ENCODE assay signal across 14 cellular contexts in genomic region chr17:19137959-19138358, GRCh38. TPM values are rescaled to one million over a fixed set of nuclear protein-coding genes. Genes with fewer than 3 reads are reported as not detected.
DNase-seq lines count a peak whose midpoint lies in the region; ATAC-seq and TF ChIP-seq lines count a peak whose summit lies in the region.
"Not testable (repeated sequence)": the region's sequence is repeated elsewhere in the genome, so short reads cannot be mapped to it uniquely, and the experiment has no call there.
"Had no signal": no experiment of that assay in that cellular context is flagged by ENCODE, and none has a peak within 500 bp of the region (broad histone marks: within the 10 kb centered on the region; RNA-seq: fewer than 3 reads in every experiment).

No MANE protein-coding gene starts in this region.

- CTCF ChIA-PET in activated B cell treated with CpG ODN at 0.5 μM for 24 hours (lab: Charles Lee), result not testable (repeated sequence)

- H3K4me1 Mint-ChIP-seq in activated B cell treated with CpG ODN at 0.5 μM for 24 hours; stimulated activated naive B cell treated with anti-CD40 and anti-IgM and Interleukin-4, amounts not matched to agents 10 μg/mL and 1 μg/mL and 100 μg/mL, for 72 hours: not testable (repeated sequence)

- ATAC-seq in GM18502 (IDR thresholded peaks at IDR 0.05; ENCODE audit: poor library complexity, unreplicated experiment) (peak; percentile 38), GM18867 (IDR thresholded peaks at IDR 0.05; ENCODE audit: unreplicated experiment) (peak; percentile 28), GM21381 (IDR thresholded peaks at IDR 0.05; ENCODE audit: unreplicated experiment) (peak; percentile 21), HG02610 (IDR thresholded peaks at IDR 0.05; ENCODE audit: unreplicated experiment) (peak; percentile 22), HG03060 (IDR thresholded peaks at IDR 0.05; ENCODE audit: low read depth, unreplicated experiment) (peak; percentile 30), activated B cell treated with CpG ODN at 0.5 μM for 24 hours (ENCODE audit: low read depth) (peak; percentile 37)
- peak; percentile 47 to 63 for ATAC-seq in stimulated activated naive B cell treated with anti-CD40 and anti-IgM and Interleukin-4, amounts not matched to agents 10 μg/mL and 1 μg/mL and 100 μg/mL, for 72 hours (replicated peaks)

- H3K36me3 Mint-ChIP-seq in activated B cell treated with CpG ODN at 0.5 μM for 24 hours (ENCODE audit: low read depth); stimulated activated naive B cell treated with anti-CD40 and anti-IgM and Interleukin-4, amounts not matched to agents 10 μg/mL and 1 μg/mL and 100 μg/mL, for 72 hours: not testable (repeated sequence)

- not testable (repeated sequence) for H3K27me3 Mint-ChIP-seq in activated B cell treated with CpG ODN at 0.5 μM for 24 hours; stimulated activated naive B cell treated with anti-CD40 and anti-IgM and Interleukin-4, amounts not matched to agents 10 μg/mL and 1 μg/mL and 100 μg/mL, for 72 hours

- TF ChIP-seq CTCF in activated B cell treated with CpG ODN at 0.5 μM for 24 hours (IDR thresholded peaks at IDR 0.05), result not testable (repeated sequence)

- H3K9me3 Mint-ChIP-seq in activated B cell treated with CpG ODN at 0.5 μM for 24 hours; stimulated activated naive B cell treated with anti-CD40 and anti-IgM and Interleukin-4, amounts not matched to agents 10 μg/mL and 1 μg/mL and 100 μg/mL, for 72 hours: not testable (repeated sequence)

- POLR2A ChIA-PET in activated B cell treated with CpG ODN at 0.5 μM for 24 hours (lab: Charles Lee), result not testable (repeated sequence)

- not testable (repeated sequence) for H3K27ac Mint-ChIP-seq in activated B cell treated with CpG ODN at 0.5 μM for 24 hours; stimulated activated naive B cell treated with anti-CD40 and anti-IgM and Interleukin-4, amounts not matched to agents 10 μg/mL and 1 μg/mL and 100 μg/mL, for 72 hours

- not testable (repeated sequence) for H3K4me3 Mint-ChIP-seq in activated B cell treated with CpG ODN at 0.5 μM for 24 hours; stimulated activated naive B cell treated with anti-CD40 and anti-IgM and Interleukin-4, amounts not matched to agents 10 μg/mL and 1 μg/mL and 100 μg/mL, for 72 hours

- not testable (repeated sequence) for DNase-seq in activated B cell treated with CpG ODN at 0.5 μM for 24 hours; stimulated activated naive B cell treated with anti-CD40 and anti-IgM and Interleukin-4, amounts not matched to agents 10 μg/mL and 1 μg/mL and 100 μg/mL, for 72 hours

- intact Hi-C loops in activated B cell treated with CpG ODN at 0.5 μM for 24 hours (cut with micrococcal nuclease), result not testable (repeated sequence)

RNA-seq across cellular contexts. Expression of gene GRAPL, which starts 10.6 kb away (rescaled TPM):
- 54.5 and 59.0 TPM in 2 replicates for total RNA-seq in activated B cell treated with CpG ODN at 0.5 μM for 24 hours
- total RNA-seq: Daoy, G401, HepG2, HFFc6, HT-29, NCI-H460, RPMI7951 had no signal
